Comparison of ENCODE assay signal across 20 cellular contexts in genomic region chr20:4691753-4692152, GRCh38. TPM values are rescaled to one million over a fixed set of nuclear protein-coding genes. Genes with fewer than 3 reads are reported as not detected.
DNase-seq lines count a peak whose midpoint lies in the region; ATAC-seq, FAIRE-seq and TF ChIP-seq lines count a peak whose summit lies in the region.
"Had no signal": no experiment of that assay in that cellular context is flagged by ENCODE, and none has a peak within 500 bp of the region (broad histone marks: within the 10 kb centered on the region; RNA-seq: fewer than 3 reads in every experiment).

No MANE protein-coding gene starts in this region.

- no peak for ATAC-seq in activated CD8-positive, alpha-beta T cell treated with anti-CD3 and anti-CD28 coated beads for 36 hours
- no peak for ATAC-seq in activated CD8-positive, alpha-beta T cell treated with anti-CD3 and anti-CD28 coated beads, Interleukin-2, amount 10 ng/mL, durations not matched to agents 7 days and 5 days
- ATAC-seq in activated T-helper 17 cell treated with anti-CD3 and anti-CD28 coated beads, Interleukin-2, amount 50 U/mL, for 72 hours (replicated peaks): no peak
- ATAC-seq in HG03039 (IDR thresholded peaks at IDR 0.05; ENCODE audit: unreplicated experiment): no peak
- ATAC-seq: GM12878, K562 had no signal

- H3K4me1 Mint-ChIP-seq in activated CD8-positive, alpha-beta T cell treated with anti-CD3 and anti-CD28 coated beads for 36 hours (ENCODE audit: low read depth): peaks cover 67% of the 10 kb centered on the region
- H3K4me1 Mint-ChIP-seq in activated CD8-positive, alpha-beta T cell treated with anti-CD3 and anti-CD28 coated beads, Interleukin-2, amount 10 ng/mL, durations not matched to agents 7 days and 5 days (ENCODE audit: low read depth): peaks cover 47% of the 10 kb centered on the region
- H3K4me1 Mint-ChIP-seq in activated T-helper 17 cell treated with anti-CD3 and anti-CD28 coated beads, Interleukin-2, amount 50 U/mL, for 72 hours: peaks cover 63% of the 10 kb centered on the region

- H3K27ac Mint-ChIP-seq in activated CD8-positive, alpha-beta T cell treated with anti-CD3 and anti-CD28 coated beads for 36 hours: peak overlapping the region; percentile 43
- H3K27ac Mint-ChIP-seq in activated CD8-positive, alpha-beta T cell treated with anti-CD3 and anti-CD28 coated beads, Interleukin-2, amount 10 ng/mL, durations not matched to agents 7 days and 5 days: no peak overlapping the region
- no peak overlapping the region for H3K27ac Mint-ChIP-seq in activated T-helper 17 cell treated with anti-CD3 and anti-CD28 coated beads, Interleukin-2, amount 50 U/mL, for 72 hours
- H3K27ac Mint-ChIP-seq: CD14-positive monocyte had no signal

- H2AFZ ChIP-seq in keratinocyte (ENCODE audit: control insufficient read depth, low read length): no peak overlapping the region

- peak overlapping the region in 1 of 3 experiments; percentile 47 for H3K4me3 ChIP-seq in keratinocyte (ENCODE audit: control insufficient read depth in 2 of 3, extremely low read depth in 1 of 3, insufficient read depth in 2 of 3, low read depth in 1 of 3, low read length in 3 of 3)
- H3K4me3 ChIP-seq: GM12878, HAP-1, K562 had no signal

- H4K20me1 ChIP-seq in keratinocyte (ENCODE audit: control insufficient read depth, extremely low read depth, insufficient read depth, low read length): peaks cover 76% of the 10 kb centered on the region

- CTCF ChIA-PET in activated CD8-positive, alpha-beta T cell treated with anti-CD3 and anti-CD28 coated beads for 36 hours (lab: Charles Lee): interaction anchor here (1.0 to 2.2 kb wide), 5 partner anchors 14 to 87 kb away, joined by 3 to 5 read pairs (median 4); no protein-coding TSS in a partner anchor
- CTCF ChIA-PET in activated CD8-positive, alpha-beta T cell treated with anti-CD3 and anti-CD28 coated beads, Interleukin-2, amount 10 ng/mL, durations not matched to agents 7 days and 5 days (lab: Charles Lee): interaction anchor here (0.9 to 1.9 kb wide), 6 partner anchors 8 to 307 kb away, joined by 3 to 5 read pairs (median 4); no protein-coding TSS in a partner anchor

- H3K36me3 ChIP-seq in keratinocyte (ENCODE audit: control insufficient read depth in 2 of 2, extremely low read depth in 1 of 2, insufficient read depth in 2 of 2, low read length in 2 of 2): peaks cover 19 to 48% of the 10 kb centered on the region in 2 experiments

- H3K9ac ChIP-seq in keratinocyte (ENCODE audit: control insufficient read depth, extremely low read depth, insufficient read depth, low read length): no peak overlapping the region

- dilution Hi-C loops in keratinocyte (cut with MboI; ENCODE audit: extremely low pct_ligation_motif_present, low sequenced_read_pairs): no loop called here

- intact Hi-C loops in activated CD8-positive, alpha-beta T cell treated with anti-CD3 and anti-CD28 coated beads for 36 hours (cut with micrococcal nuclease): no loop called here

- H3K79me2 ChIP-seq in keratinocyte (ENCODE audit: control insufficient read depth, insufficient read depth, low read length): peaks cover 99% of the 10 kb centered on the region

- H3K36me3 Mint-ChIP-seq in activated CD8-positive, alpha-beta T cell treated with anti-CD3 and anti-CD28 coated beads for 36 hours (ENCODE audit: low read depth): peaks cover 65% of the 10 kb centered on the region
- H3K36me3 Mint-ChIP-seq in activated CD8-positive, alpha-beta T cell treated with anti-CD3 and anti-CD28 coated beads, Interleukin-2, amount 10 ng/mL, durations not matched to agents 7 days and 5 days (ENCODE audit: low read depth): peaks cover 71% of the 10 kb centered on the region
- H3K36me3 Mint-ChIP-seq in activated T-helper 17 cell treated with anti-CD3 and anti-CD28 coated beads, Interleukin-2, amount 50 U/mL, for 72 hours (ENCODE audit: low read depth): peaks cover 97% of the 10 kb centered on the region

- DNase-seq in activated CD8-positive, alpha-beta T cell treated with anti-CD3 and anti-CD28 coated beads for 36 hours: no peak
- no peak for DNase-seq in activated CD8-positive, alpha-beta T cell treated with anti-CD3 and anti-CD28 coated beads, Interleukin-2, amount 10 ng/mL, durations not matched to agents 7 days and 5 days
- DNase-seq in EH (ENCODE audit: low read depth) (peak; percentile 19), keratinocyte (ENCODE audit: low read depth, low spot score) (no peak), CD1c-positive myeloid dendritic cell (ENCODE audit: extremely low spot score) (no peak), NCI-H2227 treated with DMSO at 0.1 percent for 48 hours (lab: John Stamatoyannopoulos, UW) (no peak)
- DNase-seq: Calu3, NCI-H1092, NCI-H187 treated with DMSO at 0.1 percent for 48 hours, NCI-H446 treated with DMSO at 0.1 percent for 48 hours, NCI-H748 treated with DMSO at 0.1 percent for 48 hours had no signal

- no peak overlapping the region for H3K4me3 Mint-ChIP-seq in activated CD8-positive, alpha-beta T cell treated with anti-CD3 and anti-CD28 coated beads for 36 hours
- no peak overlapping the region for H3K4me3 Mint-ChIP-seq in activated CD8-positive, alpha-beta T cell treated with anti-CD3 and anti-CD28 coated beads, Interleukin-2, amount 10 ng/mL, durations not matched to agents 7 days and 5 days
- peak overlapping the region; percentile 45 for H3K4me3 Mint-ChIP-seq in activated T-helper 17 cell treated with anti-CD3 and anti-CD28 coated beads, Interleukin-2, amount 50 U/mL, for 72 hours
- H3K4me3 Mint-ChIP-seq: CD14-positive monocyte had no signal

- H3K4me2 ChIP-seq in keratinocyte (ENCODE audit: control insufficient read depth, extremely low read depth, insufficient read depth, low read depth, low read length): peak overlapping the region; percentile 90

- no peak for FAIRE-seq in keratinocyte (lab: Jason Lieb, UNC)
- FAIRE-seq: GM12878, HTR-8/SVneo, K562 had no signal

- H3K4me1 ChIP-seq in keratinocyte (ENCODE audit: control insufficient read depth, extremely low read depth, insufficient read depth, low read length): peaks cover 50% of the 10 kb centered on the region

- TF ChIP-seq CTCF in activated CD8-positive, alpha-beta T cell treated with anti-CD3 and anti-CD28 coated beads for 36 hours (IDR thresholded peaks at IDR 0.05): no peak
- TF ChIP-seq CTCF in keratinocyte (optimal IDR thresholded peaks at IDR 0.05 in 1 of 3, IDR thresholded peaks at IDR 0.05 in 1 of 3, conservative IDR thresholded peaks at IDR 0.05 in 1 of 3; ENCODE audit: extremely low read depth in 1 of 3, insufficient read depth in 2 of 3, low read length in 3 of 3): no peak

- peaks cover 10% of the 10 kb centered on the region for H3K9me1 ChIP-seq in keratinocyte (ENCODE audit: control insufficient read depth, extremely low read depth, insufficient read depth, low read length)

- no peaks in the 10 kb centered on the region for H3K27me3 Mint-ChIP-seq in activated CD8-positive, alpha-beta T cell treated with anti-CD3 and anti-CD28 coated beads for 36 hours
- H3K27me3 Mint-ChIP-seq in activated CD8-positive, alpha-beta T cell treated with anti-CD3 and anti-CD28 coated beads, Interleukin-2, amount 10 ng/mL, durations not matched to agents 7 days and 5 days (ENCODE audit: low read depth): no peaks in the 10 kb centered on the region
- no peaks in the 10 kb centered on the region for H3K27me3 Mint-ChIP-seq in activated T-helper 17 cell treated with anti-CD3 and anti-CD28 coated beads, Interleukin-2, amount 50 U/mL, for 72 hours

- H3K9me3 ChIP-seq in keratinocyte (ENCODE audit: control insufficient read depth, low read depth, low read length): no peaks in the 10 kb centered on the region
- H3K9me3 ChIP-seq: HAP-1 had no signal

- no peaks in the 10 kb centered on the region for H3K27me3 ChIP-seq in keratinocyte (ENCODE audit: control insufficient read depth, extremely low read depth, insufficient read depth, low read length)

- H3K9me3 Mint-ChIP-seq in activated CD8-positive, alpha-beta T cell treated with anti-CD3 and anti-CD28 coated beads for 36 hours: no peaks in the 10 kb centered on the region
- H3K9me3 Mint-ChIP-seq in activated CD8-positive, alpha-beta T cell treated with anti-CD3 and anti-CD28 coated beads, Interleukin-2, amount 10 ng/mL, durations not matched to agents 7 days and 5 days (ENCODE audit: insufficient read depth): no peaks in the 10 kb centered on the region
- no peaks in the 10 kb centered on the region for H3K9me3 Mint-ChIP-seq in activated T-helper 17 cell treated with anti-CD3 and anti-CD28 coated beads, Interleukin-2, amount 50 U/mL, for 72 hours

- H3K27ac ChIP-seq in keratinocyte (ENCODE audit: control insufficient read depth, insufficient read depth, low read length): no peak overlapping the region

- POLR2A ChIA-PET in activated CD8-positive, alpha-beta T cell treated with anti-CD3 and anti-CD28 coated beads for 36 hours (lab: Charles Lee): interaction anchor here (0.6 to 1.5 kb wide), 3 partner anchors 12 to 187 kb away, joined by 3 to 6 read pairs (median 4); no protein-coding TSS in a partner anchor
- POLR2A ChIA-PET in activated CD8-positive, alpha-beta T cell treated with anti-CD3 and anti-CD28 coated beads, Interleukin-2, amount 10 ng/mL, durations not matched to agents 7 days and 5 days (lab: Charles Lee): interaction anchor here (0.7 kb wide), 1 partner anchor 399 kb away, joined by 3 read pairs; no protein-coding TSS in a partner anchor

RNA-seq across cellular contexts. Expression of gene PRNP, which starts 5.5 kb away (rescaled TPM):
- 10 to 100 TPM; 32.6 to 33.3 TPM for total RNA-seq in activated CD8-positive, alpha-beta T cell treated with anti-CD3 and anti-CD28 coated beads for 36 hours
- total RNA-seq in activated CD8-positive, alpha-beta T cell treated with anti-CD3 and anti-CD28 coated beads, Interleukin-2, amount 10 ng/mL, durations not matched to agents 7 days and 5 days: 10 to 100 TPM; 41.8 to 42.6 TPM
- 10 to 100 TPM; 46.9 to 52.3 TPM for total RNA-seq in activated T-helper 17 cell treated with anti-CD3 and anti-CD28 coated beads, Interleukin-2, amount 50 U/mL, for 72 hours
- polyA plus RNA-seq in keratinocyte: 861 to 1,182 TPM (median 986 TPM) in 3 replicates
- 838 TPM for polyA plus RNA-seq in keratinocyte (2011; ENCODE audit: low read depth)
- polyA plus RNA-seq in keratinocyte (2011; cell fraction: cytosol; rRNA removed): 346 and 603 TPM in 2 replicates
- 1,059 and 1,163 TPM in 2 replicates for polyA plus RNA-seq in keratinocyte (2011; cell fraction: nucleus; rRNA removed)
- 545 and 662 TPM in 2 replicates for polyA plus RNA-seq in keratinocyte (2012; ENCODE audit: low replicate concordance)
- 912 to 1,016 TPM (median 913 TPM) in 3 replicates for polyA minus RNA-seq in keratinocyte
- polyA minus RNA-seq in keratinocyte (2011; cell fraction: cytosol; rRNA and poly(A)+ RNA removed): 765 TPM
- polyA minus RNA-seq in keratinocyte (2011; cell fraction: nucleus; rRNA and poly(A)+ RNA removed): 512 and 771 TPM in 2 replicates

RNA-seq across cellular contexts. Expression of gene PRND, which starts 30.0 kb away (rescaled TPM):
- total RNA-seq in activated CD8-positive, alpha-beta T cell treated with anti-CD3 and anti-CD28 coated beads for 36 hours: not detected
- total RNA-seq in activated CD8-positive, alpha-beta T cell treated with anti-CD3 and anti-CD28 coated beads, Interleukin-2, amount 10 ng/mL, durations not matched to agents 7 days and 5 days: not detected
- not detected for total RNA-seq in activated T-helper 17 cell treated with anti-CD3 and anti-CD28 coated beads, Interleukin-2, amount 50 U/mL, for 72 hours
- polyA plus RNA-seq in keratinocyte: not detected in 3 replicates
- polyA plus RNA-seq in keratinocyte (2011; ENCODE audit: low read depth): not detected
- polyA plus RNA-seq in keratinocyte (2011; cell fraction: cytosol; rRNA removed): not detected in 2 replicates
- not detected in 2 replicates for polyA plus RNA-seq in keratinocyte (2011; cell fraction: nucleus; rRNA removed)
- not detected in 2 replicates for polyA plus RNA-seq in keratinocyte (2012; ENCODE audit: low replicate concordance)
- not detected in 3 replicates for polyA minus RNA-seq in keratinocyte
- not detected for polyA minus RNA-seq in keratinocyte (2011; cell fraction: cytosol; rRNA and poly(A)+ RNA removed)
- not detected in 2 replicates for polyA minus RNA-seq in keratinocyte (2011; cell fraction: nucleus; rRNA and poly(A)+ RNA removed)
- total RNA-seq: Calu3, G401, GM12878, K562, M059J had no signal
- polyA plus RNA-seq: CD14-positive monocyte, GM12878, K562 had no signal
